ENCODE assay signal across 1 cellular context in the genomic region with DNA sequence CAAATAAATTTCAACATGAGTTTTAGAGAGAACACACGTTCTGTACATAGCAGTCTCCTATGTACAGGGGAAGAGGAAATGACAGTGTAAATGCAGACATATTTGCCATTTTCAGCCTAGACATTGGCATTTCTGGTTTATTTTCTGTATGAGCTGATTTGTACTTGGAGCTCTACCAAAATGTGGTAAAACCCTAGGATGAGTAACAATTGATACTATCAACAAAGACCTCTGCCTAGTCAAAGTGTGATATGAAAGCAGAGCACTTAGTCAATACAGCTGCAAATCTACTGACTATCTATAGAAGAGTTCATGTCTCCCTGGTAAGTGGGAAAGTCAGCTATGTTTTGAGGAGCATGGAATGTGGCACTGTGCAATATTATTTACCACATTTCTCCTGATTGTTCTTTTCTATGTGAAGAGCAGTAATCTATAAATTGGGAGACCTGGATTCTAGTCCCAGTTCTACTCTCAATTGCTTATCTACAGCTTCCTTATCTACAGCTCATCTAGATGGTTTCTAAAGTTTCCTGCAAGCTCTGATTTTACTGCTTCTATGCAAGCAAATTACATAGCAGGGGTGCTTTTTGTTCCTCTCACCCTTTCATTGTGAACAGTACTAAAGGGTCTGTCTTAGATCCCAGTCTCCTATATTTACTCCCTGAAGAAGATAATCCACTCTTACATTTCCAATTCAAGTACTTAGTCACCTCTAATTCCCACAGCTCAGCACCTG.
A peak's percentile ranks its signal among the peaks of the same experiment; 100 is the strongest.
TF ChIP-seq lines count a peak whose summit lies in the region.

No MANE protein-coding gene starts in this region.

TF ChIP-seq in GM12878, 131 proteins besides CTCF, POLR2A, EP300 and RAD21 (continued from another document):
- TF ChIP-seq, protein P1, sequence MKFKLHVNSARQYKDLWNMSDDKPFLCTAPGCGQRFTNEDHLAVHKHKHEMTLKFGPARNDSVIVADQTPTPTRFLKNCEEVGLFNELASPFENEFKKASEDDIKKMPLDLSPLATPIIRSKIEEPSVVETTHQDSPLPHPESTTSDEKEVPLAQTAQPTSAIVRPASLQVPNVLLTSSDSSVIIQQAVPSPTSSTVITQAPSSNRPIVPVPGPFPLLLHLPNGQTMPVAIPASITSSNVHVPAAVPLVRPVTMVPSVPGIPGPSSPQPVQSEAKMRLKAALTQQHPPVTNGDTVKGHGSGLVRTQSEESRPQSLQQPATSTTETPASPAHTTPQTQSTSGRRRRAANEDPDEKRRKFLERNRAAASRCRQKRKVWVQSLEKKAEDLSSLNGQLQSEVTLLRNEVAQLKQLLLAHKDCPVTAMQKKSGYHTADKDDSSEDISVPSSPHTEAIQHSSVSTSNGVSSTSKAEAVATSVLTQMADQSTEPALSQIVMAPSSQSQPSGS (IDR thresholded peaks at IDR 0.05; ENCODE audit: low read length): peak; percentile 61
- TF ChIP-seq RBBP5 (conservative IDR thresholded peaks at IDR 0.05) (no peak), RUNX3 (IDR thresholded peaks at IDR 0.05; ENCODE audit: low read length) (peak; percentile 88), LARP7 (IDR thresholded peaks at IDR 0.05) (no peak), ZNF217 (IDR thresholded peaks at IDR 0.05) (no peak), BRCA1 (IDR thresholded peaks at IDR 0.05; ENCODE audit: low read depth, low read length) (no peak), ZBED1 (IDR thresholded peaks at IDR 0.05; ENCODE audit: borderline replicate concordance) (peak; percentile 40; the same call in 1 of the 2 replicates), MEF2B (IDR thresholded peaks at IDR 0.05; ENCODE audit: partially characterized antibody, poor library complexity, severe bottlenecking) (no peak), IKZF2 (IDR thresholded peaks at IDR 0.05) (0 out of 4 replicates have a peak, but pooled peaks of 1 of the 2 experiments have one; percentile 18), JUNB (IDR thresholded peaks at IDR 0.05) (peak; percentile 88), NFYA (IDR thresholded peaks at IDR 0.05; ENCODE audit: borderline replicate concordance, low read depth, low read length) (no peak), STAT3 (IDR thresholded peaks at IDR 0.05; ENCODE audit: low read depth, low read length) (no peak), NR2C1 (IDR thresholded peaks at IDR 0.05) (no peak), SMARCA5 (IDR thresholded peaks at IDR 0.05) (no peak), KDM1A (IDR thresholded peaks at IDR 0.05; ENCODE audit: borderline replicate concordance) (no peak), ZNF274 (IDR thresholded peaks at IDR 0.05; ENCODE audit: insufficient read depth, insufficient read length) (no peak), BCL11A (IDR thresholded peaks at IDR 0.05; ENCODE audit: low read depth, low read length) (peak; percentile 38; the same call in 1 of the 2 replicates), NFIC (IDR thresholded peaks at IDR 0.05; ENCODE audit: low read depth, low read length) (peak; percentile 81), MEF2A (IDR thresholded peaks at IDR 0.05; ENCODE audit: insufficient read depth, low read depth, low read length) (0 out of 2 replicates have a peak, but pooled peaks have one; percentile 46), JUND (IDR thresholded peaks at IDR 0.05; ENCODE audit: low read depth, low read length) (no peak), CHD1 (IDR thresholded peaks at IDR 0.05; ENCODE audit: low read depth, low read length) (no peak), BHLHE40 (IDR thresholded peaks at IDR 0.05; ENCODE audit: borderline replicate concordance in 1 of 2, low read depth in 2 of 2, low read length in 1 of 2) (no peak), NFXL1 (IDR thresholded peaks at IDR 0.05; ENCODE audit: borderline replicate concordance) (no peak), CHD2 (IDR thresholded peaks at IDR 0.05; ENCODE audit: borderline replicate concordance, low read depth, low read length) (no peak), CREM (IDR thresholded peaks at IDR 0.05; ENCODE audit: low read depth) (0 out of 2 replicates have a peak, but pooled peaks have one; percentile 23), SUZ12 (IDR thresholded peaks at IDR 0.05; ENCODE audit: unreplicated experiment) (no peak), BMI1 (IDR thresholded peaks at IDR 0.05; ENCODE audit: borderline replicate concordance) (no peak), RCOR1 (conservative IDR thresholded peaks at IDR 0.05; ENCODE audit: low read depth, low read length) (no peak), CHD4 (IDR thresholded peaks at IDR 0.05) (no peak), IRF4 (IDR thresholded peaks at IDR 0.05; ENCODE audit: low read depth, low read length) (peak; percentile 55; the same call in 1 of the 2 replicates)
- TF ChIP-seq, protein P2, sequence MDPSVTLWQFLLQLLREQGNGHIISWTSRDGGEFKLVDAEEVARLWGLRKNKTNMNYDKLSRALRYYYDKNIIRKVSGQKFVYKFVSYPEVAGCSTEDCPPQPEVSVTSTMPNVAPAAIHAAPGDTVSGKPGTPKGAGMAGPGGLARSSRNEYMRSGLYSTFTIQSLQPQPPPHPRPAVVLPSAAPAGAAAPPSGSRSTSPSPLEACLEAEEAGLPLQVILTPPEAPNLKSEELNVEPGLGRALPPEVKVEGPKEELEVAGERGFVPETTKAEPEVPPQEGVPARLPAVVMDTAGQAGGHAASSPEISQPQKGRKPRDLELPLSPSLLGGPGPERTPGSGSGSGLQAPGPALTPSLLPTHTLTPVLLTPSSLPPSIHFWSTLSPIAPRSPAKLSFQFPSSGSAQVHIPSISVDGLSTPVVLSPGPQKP (IDR thresholded peaks at IDR 0.05; ENCODE audit: low read depth, low read length): no peak
- TF ChIP-seq, protein P3, sequence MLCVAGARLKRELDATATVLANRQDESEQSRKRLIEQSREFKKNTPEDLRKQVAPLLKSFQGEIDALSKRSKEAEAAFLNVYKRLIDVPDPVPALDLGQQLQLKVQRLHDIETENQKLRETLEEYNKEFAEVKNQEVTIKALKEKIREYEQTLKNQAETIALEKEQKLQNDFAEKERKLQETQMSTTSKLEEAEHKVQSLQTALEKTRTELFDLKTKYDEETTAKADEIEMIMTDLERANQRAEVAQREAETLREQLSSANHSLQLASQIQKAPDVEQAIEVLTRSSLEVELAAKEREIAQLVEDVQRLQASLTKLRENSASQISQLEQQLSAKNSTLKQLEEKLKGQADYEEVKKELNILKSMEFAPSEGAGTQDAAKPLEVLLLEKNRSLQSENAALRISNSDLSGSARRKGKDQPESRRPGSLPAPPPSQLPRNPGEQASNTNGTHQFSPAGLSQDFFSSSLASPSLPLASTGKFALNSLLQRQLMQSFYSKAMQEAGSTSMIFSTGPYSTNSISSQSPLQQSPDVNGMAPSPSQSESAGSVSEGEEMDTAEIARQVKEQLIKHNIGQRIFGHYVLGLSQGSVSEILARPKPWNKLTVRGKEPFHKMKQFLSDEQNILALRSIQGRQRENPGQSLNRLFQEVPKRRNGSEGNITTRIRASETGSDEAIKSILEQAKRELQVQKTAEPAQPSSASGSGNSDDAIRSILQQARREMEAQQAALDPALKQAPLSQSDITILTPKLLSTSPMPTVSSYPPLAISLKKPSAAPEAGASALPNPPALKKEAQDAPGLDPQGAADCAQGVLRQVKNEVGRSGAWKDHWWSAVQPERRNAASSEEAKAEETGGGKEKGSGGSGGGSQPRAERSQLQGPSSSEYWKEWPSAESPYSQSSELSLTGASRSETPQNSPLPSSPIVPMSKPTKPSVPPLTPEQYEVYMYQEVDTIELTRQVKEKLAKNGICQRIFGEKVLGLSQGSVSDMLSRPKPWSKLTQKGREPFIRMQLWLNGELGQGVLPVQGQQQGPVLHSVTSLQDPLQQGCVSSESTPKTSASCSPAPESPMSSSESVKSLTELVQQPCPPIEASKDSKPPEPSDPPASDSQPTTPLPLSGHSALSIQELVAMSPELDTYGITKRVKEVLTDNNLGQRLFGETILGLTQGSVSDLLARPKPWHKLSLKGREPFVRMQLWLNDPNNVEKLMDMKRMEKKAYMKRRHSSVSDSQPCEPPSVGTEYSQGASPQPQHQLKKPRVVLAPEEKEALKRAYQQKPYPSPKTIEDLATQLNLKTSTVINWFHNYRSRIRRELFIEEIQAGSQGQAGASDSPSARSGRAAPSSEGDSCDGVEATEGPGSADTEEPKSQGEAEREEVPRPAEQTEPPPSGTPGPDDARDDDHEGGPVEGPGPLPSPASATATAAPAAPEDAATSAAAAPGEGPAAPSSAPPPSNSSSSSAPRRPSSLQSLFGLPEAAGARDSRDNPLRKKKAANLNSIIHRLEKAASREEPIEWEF (IDR thresholded peaks at IDR 0.05; ENCODE audit: insufficient replicate concordance, low read depth, low read length): no peak
- TF ChIP-seq, protein P4, sequence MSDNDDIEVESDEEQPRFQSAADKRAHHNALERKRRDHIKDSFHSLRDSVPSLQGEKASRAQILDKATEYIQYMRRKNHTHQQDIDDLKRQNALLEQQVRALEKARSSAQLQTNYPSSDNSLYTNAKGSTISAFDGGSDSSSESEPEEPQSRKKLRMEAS (IDR thresholded peaks at IDR 0.05; ENCODE audit: low read depth, low read length): no peak
